In the genomic region with DNA sequence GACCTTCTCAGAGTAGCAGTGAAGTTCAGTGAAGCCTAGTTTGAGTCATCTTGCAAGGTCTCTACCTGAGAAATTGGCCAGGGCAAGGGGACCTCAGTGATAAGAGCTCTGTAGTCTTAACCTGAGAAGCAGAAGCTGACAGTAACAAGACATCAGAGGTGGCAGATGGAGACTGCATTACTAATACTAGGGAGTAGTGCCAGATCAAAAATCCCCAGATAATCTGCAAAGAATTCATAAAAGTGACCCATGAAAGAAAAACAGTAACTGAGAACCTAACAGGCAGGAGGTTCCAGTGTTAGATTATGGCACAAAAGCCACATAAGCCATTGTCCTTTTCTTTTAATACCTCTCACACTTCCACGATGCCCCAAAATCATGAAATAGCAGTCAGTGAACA, we compare ENCODE assay signal across 19 cellular contexts.
"Had no signal": no experiment of that assay in that cellular context is flagged by ENCODE, and none has a peak within 500 bp of the region (broad histone marks: within the 10 kb centered on the region; RNA-seq: fewer than 3 reads in every experiment).

No MANE protein-coding gene starts in this region.

- FAIRE-seq: endothelial cell of umbilical vein had no signal

- H3K27me3 ChIP-seq: gastrocnemius medialis, heart right ventricle, ovary, right atrium auricular region, tibial artery, upper lobe of left lung, uterus had no signal

- H3K4me1 ChIP-seq: gastrocnemius medialis, right atrium auricular region, upper lobe of left lung, uterus had no signal

- ATAC-seq: gastrocnemius medialis; heart right ventricle; left lobe of liver; naive thymus-derived CD8-positive, alpha-beta T cell; stimulated activated effector memory CD8-positive, alpha-beta T cell treated with anti-CD3 and anti-CD28 coated beads, Interleukin-12 subunit alpha, Interleukin-12 subunit beta, amount 100 ng/mL, for 72 hours had no signal

- H3K4me1 Mint-ChIP-seq: naive thymus-derived CD8-positive, alpha-beta T cell; stimulated activated effector memory CD8-positive, alpha-beta T cell treated with anti-CD3 and anti-CD28 coated beads, Interleukin-12 subunit alpha, Interleukin-12 subunit beta, amount 100 ng/mL, for 72 hours had no signal

- H3K27ac Mint-ChIP-seq: endodermal cell; naive thymus-derived CD8-positive, alpha-beta T cell; stimulated activated effector memory CD8-positive, alpha-beta T cell treated with anti-CD3 and anti-CD28 coated beads, Interleukin-12 subunit alpha, Interleukin-12 subunit beta, amount 100 ng/mL, for 72 hours; stimulated activated naive CD8-positive, alpha-beta T cell treated with anti-CD3 and anti-CD28 coated beads, Interleukin-15, Interleukin-2, amounts not matched to agents 100 ng/mL and 50 ng/mL, for 24 hours had no signal

- H3K9me3 ChIP-seq: gastrocnemius medialis, ovary, right atrium auricular region, tibial artery, upper lobe of left lung, uterus had no signal

- DNase-seq: effector CD4-positive, alpha-beta T cell; endodermal cell; gastrocnemius medialis; heart right ventricle; hypothalamus; islet precursor cell; mammary epithelial cell; naive thymus-derived CD8-positive, alpha-beta T cell; ovary; stimulated activated CD4-positive, alpha-beta T cell treated with anti-CD3 and anti-CD28 coated beads, Interleukin-4, amount 100 ng/mL, for 1 hour; stimulated activated CD8-positive, alpha-beta memory T cell treated with anti-CD3 and anti-CD28 coated beads, Interleukin-4, amount 100 ng/mL, for 48 hours; tibial artery; upper lobe of left lung; uterus had no signal

- H3K4me3 Mint-ChIP-seq: endodermal cell; naive thymus-derived CD8-positive, alpha-beta T cell; stimulated activated effector memory CD8-positive, alpha-beta T cell treated with anti-CD3 and anti-CD28 coated beads, Interleukin-12 subunit alpha, Interleukin-12 subunit beta, amount 100 ng/mL, for 72 hours; stimulated activated naive CD8-positive, alpha-beta T cell treated with anti-CD3 and anti-CD28 coated beads, Interleukin-15, Interleukin-2, amounts not matched to agents 100 ng/mL and 50 ng/mL, for 24 hours had no signal

- H3K4me3 ChIP-seq: gastrocnemius medialis, heart right ventricle, ovary, right atrium auricular region, tibial artery, upper lobe of left lung, uterus had no signal

- H3K27ac ChIP-seq: gastrocnemius medialis, heart right ventricle, ovary, right atrium auricular region, tibial artery, upper lobe of left lung, uterus had no signal

- H3K36me3 ChIP-seq: gastrocnemius medialis, heart right ventricle, ovary, right atrium auricular region, tibial artery, upper lobe of left lung, uterus had no signal

- H3K36me3 Mint-ChIP-seq: stimulated activated effector memory CD8-positive, alpha-beta T cell treated with anti-CD3 and anti-CD28 coated beads, Interleukin-12 subunit alpha, Interleukin-12 subunit beta, amount 100 ng/mL, for 72 hours had no signal
